1 cellular context compared by ENCODE assay signal in the genomic region with DNA sequence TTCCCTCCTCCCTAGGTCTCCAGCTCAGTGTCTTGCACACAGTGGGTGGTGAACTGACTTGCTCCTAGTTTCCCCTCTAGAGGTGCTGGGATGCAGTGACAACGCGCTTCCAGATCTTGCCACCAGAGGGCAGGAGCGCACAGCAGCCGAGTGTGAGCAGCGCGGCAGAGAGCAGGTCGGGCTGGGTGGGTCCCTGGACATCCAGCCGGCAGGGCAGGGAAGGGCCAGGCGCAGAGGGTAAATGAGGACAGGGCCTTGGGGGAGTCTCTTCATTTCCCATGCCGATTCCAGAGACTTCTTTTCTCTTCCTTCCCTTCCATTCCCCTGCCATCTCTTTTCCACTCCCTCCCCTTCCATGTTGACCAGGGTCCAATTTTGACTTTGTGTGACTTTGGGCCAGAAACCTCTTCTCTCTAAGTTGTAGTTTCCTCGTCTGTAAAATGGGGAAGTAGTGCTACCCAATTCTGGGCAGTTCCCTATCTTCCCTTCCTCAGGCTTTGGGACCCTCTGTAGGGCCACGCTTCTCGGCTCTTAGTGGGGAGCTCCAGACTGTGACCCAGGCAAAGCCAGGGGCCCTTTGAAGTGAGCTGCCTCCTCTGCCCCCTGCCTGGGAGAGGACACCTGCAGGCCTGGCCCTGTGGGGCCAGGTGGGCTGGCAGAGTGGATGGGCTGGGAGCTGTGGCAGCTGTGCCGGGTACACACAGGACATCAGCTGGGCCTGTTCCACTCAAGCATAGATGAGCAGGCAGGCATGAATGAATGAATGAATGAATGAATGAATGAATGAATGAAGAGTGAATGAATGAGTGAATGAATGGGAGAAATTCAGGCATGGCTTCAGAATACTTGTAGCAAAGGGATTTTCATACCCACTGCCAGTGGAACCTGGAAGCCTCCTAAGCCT.
A peak's percentile ranks its signal among the peaks of the same experiment; 100 is the strongest.
TF ChIP-seq lines count a peak whose summit lies in the region.

No MANE protein-coding gene starts in this region.

TF ChIP-seq in HepG2, 621 proteins besides CTCF, POLR2A, EP300 and RAD21 (continued from another document and continues in another):
- TF ChIP-seq, protein P1, sequence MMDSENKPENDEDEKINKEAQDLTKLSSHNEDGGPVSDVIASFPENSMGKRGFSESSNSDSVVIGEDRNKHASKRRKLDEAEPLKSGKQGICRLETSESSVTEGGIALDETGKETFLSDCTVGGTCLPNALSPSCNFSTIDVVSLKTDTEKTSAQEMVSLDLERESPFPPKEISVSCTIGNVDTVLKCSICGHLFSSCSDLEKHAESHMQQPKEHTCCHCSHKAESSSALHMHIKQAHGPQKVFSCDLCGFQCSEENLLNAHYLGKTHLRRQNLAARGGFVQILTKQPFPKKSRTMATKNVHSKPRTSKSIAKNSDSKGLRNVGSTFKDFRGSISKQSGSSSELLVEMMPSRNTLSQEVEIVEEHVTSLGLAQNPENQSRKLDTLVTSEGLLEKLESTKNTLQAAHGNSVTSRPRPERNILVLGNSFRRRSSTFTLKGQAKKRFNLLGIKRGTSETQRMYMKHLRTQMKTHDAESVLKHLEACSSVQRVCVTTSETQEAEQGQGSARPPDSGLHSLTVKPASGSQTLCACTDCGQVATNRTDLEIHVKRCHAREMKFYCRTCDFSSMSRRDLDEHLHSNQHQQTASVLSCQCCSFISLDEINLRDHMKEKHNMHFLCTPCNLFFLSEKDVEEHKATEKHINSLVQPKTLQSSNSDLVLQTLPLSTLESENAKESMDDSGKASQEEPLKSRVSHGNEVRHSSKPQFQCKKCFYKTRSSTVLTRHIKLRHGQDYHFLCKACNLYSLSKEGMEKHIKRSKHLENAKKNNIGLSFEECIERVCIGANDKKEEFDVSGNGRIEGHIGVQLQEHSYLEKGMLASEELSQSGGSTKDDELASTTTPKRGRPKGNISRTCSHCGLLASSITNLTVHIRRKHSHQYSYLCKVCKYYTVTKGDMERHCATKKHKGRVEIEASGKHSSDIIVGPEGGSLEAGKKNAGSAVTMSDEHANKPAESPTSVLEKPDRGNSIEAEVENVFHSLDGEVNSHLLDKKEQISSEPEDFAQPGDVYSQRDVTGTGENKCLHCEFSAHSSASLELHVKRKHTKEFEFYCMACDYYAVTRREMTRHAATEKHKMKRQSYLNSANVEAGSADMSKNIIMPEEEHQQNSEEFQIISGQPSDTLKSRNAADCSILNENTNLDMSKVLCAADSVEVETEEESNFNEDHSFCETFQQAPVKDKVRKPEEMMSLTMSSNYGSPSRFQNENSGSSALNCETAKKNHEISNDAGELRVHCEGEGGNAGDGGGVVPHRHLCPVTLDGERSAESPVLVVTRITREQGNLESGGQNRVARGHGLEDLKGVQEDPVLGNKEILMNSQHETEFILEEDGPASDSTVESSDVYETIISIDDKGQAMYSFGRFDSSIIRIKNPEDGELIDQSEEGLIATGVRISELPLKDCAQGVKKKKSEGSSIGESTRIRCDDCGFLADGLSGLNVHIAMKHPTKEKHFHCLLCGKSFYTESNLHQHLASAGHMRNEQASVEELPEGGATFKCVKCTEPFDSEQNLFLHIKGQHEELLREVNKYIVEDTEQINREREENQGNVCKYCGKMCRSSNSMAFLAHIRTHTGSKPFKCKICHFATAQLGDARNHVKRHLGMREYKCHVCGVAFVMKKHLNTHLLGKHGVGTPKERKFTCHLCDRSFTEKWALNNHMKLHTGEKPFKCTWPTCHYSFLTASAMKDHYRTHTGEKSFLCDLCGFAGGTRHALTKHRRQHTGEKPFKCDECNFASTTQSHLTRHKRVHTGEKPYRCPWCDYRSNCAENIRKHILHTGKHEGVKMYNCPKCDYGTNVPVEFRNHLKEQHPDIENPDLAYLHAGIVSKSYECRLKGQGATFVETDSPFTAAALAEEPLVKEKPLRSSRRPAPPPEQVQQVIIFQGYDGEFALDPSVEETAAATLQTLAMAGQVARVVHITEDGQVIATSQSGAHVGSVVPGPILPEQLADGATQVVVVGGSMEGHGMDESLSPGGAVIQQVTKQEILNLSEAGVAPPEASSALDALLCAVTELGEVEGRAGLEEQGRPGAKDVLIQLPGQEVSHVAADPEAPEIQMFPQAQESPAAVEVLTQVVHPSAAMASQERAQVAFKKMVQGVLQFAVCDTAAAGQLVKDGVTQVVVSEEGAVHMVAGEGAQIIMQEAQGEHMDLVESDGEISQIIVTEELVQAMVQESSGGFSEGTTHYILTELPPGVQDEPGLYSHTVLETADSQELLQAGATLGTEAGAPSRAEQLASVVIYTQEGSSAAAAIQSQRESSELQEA (CRISPR knock-in tag; IDR thresholded peaks at IDR 0.05; ENCODE audit: not compliant biosample characterization) = no peak
- TF ChIP-seq SOX6 (IDR thresholded peaks at IDR 0.05) (no peak), SOX6 (CRISPR knock-in tag; IDR thresholded peaks at IDR 0.05) (peak; percentile 29; the same call in 1 of the 2 replicates), NR3C1 (CRISPR knock-in tag; IDR thresholded peaks at IDR 0.05) (no peak), ZNF567 (CRISPR knock-in tag; IDR thresholded peaks at IDR 0.05; ENCODE audit: borderline replicate concordance) (no peak), ZNF883 (CRISPR knock-in tag; IDR thresholded peaks at IDR 0.05; ENCODE audit: not compliant biosample characterization) (peak; percentile 54), ZNF7 (CRISPR knock-in tag; IDR thresholded peaks at IDR 0.05) (no peak), RXRA (CRISPR knock-in tag; IDR thresholded peaks at IDR 0.05) (peak; percentile 96), ELF1 (CRISPR knock-in tag; IDR thresholded peaks at IDR 0.05) (no peak), ZNF543 (CRISPR knock-in tag; IDR thresholded peaks at IDR 0.05) (0 out of 2 replicates have a peak, but pooled peaks have one; percentile 25), MBD4 (IDR thresholded peaks at IDR 0.05; ENCODE audit: borderline replicate concordance, low read length) (no peak), ZNF761 (CRISPR knock-in tag; conservative IDR thresholded peaks at IDR 0.05) (0 out of 2 replicates have a peak, but pooled peaks have one; percentile 25), TBP (CRISPR knock-in tag; IDR thresholded peaks at IDR 0.05) (no peak), TOE1 (CRISPR knock-in tag; IDR thresholded peaks at IDR 0.05) (peak; percentile 72; the same call in 1 of the 2 replicates), ZNF616 (CRISPR knock-in tag; IDR thresholded peaks at IDR 0.05; ENCODE audit: low read depth) (no peak), HNRNPUL1 (IDR thresholded peaks at IDR 0.05; ENCODE audit: low read depth, low read length) (no peak), BHLHE40 (IDR thresholded peaks at IDR 0.05; ENCODE audit: low read length) (peak; percentile 16; the same call in 1 of the 2 replicates), ZNF792 (CRISPR knock-in tag; IDR thresholded peaks at IDR 0.05) (peak; percentile 85; the same call in 1 of the 2 replicates), FOXA1 (IDR thresholded peaks at IDR 0.05) (no peak), FOXA1 (CRISPR knock-in tag; IDR thresholded peaks at IDR 0.05) (no peak), ZNF44 (CRISPR knock-in tag; IDR thresholded peaks at IDR 0.05) (no peak), ZC3H13 (CRISPR knock-in tag; IDR thresholded peaks at IDR 0.05) (peak; percentile 46; the same call in 1 of the 2 replicates), TEAD3 (CRISPR knock-in tag; optimal IDR thresholded peaks at IDR 0.05; ENCODE audit: borderline replicate concordance) (peak; percentile 82), REXO4 (CRISPR knock-in tag; IDR thresholded peaks at IDR 0.05; ENCODE audit: borderline replicate concordance) (no peak), KLF16 (CRISPR knock-in tag; IDR thresholded peaks at IDR 0.05) (0 out of 4 replicates have a peak, but pooled peaks of 1 of the 2 experiments have one; percentile 43), ISX (CRISPR knock-in tag; conservative IDR thresholded peaks at IDR 0.05) (no peak), PHF5A (CRISPR knock-in tag; IDR thresholded peaks at IDR 0.05; ENCODE audit: low read depth, unreplicated experiment) (peak; percentile 60), ZNF577 (CRISPR knock-in tag; IDR thresholded peaks at IDR 0.05; ENCODE audit: borderline replicate concordance, low read depth) (no peak), NFYC (CRISPR knock-in tag; IDR thresholded peaks at IDR 0.05) (0 out of 2 replicates have a peak, but pooled peaks have one; percentile 17), ZNF737 (CRISPR knock-in tag; IDR thresholded peaks at IDR 0.05; ENCODE audit: borderline replicate concordance) (no peak), ZNF282 (IDR thresholded peaks at IDR 0.05; ENCODE audit: partially characterized antibody) (no peak)
- TF ChIP-seq, protein P2, sequence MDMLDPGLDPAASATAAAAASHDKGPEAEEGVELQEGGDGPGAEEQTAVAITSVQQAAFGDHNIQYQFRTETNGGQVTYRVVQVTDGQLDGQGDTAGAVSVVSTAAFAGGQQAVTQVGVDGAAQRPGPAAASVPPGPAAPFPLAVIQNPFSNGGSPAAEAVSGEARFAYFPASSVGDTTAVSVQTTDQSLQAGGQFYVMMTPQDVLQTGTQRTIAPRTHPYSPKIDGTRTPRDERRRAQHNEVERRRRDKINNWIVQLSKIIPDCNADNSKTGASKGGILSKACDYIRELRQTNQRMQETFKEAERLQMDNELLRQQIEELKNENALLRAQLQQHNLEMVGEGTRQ (IDR thresholded peaks at IDR 0.05; ENCODE audit: low read depth, low read length) = no peak
- TF ChIP-seq, protein P2 (CRISPR knock-in tag; IDR thresholded peaks at IDR 0.05; ENCODE audit: borderline replicate concordance) = no peak
- TF ChIP-seq, protein P3, sequence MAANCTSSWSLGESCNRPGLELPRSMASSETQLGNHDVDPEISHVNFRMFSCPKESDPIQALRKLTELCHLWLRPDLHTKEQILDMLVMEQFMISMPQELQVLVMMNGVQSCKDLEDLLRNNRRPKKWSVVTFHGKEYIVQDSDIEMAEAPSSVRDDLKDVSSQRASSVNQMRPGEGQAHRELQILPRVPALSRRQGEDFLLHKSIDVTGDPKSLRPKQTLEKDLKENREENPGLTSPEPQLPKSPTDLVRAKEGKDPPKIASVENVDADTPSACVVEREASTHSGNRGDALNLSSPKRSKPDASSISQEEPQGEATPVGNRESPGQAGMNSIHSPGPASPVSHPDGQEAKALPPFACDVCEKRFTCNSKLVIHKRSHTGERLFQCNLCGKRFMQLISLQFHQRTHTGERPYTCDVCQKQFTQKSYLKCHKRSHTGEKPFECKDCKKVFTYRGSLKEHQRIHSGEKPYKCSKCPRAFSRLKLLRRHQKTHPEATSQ (CRISPR knock-in tag; IDR thresholded peaks at IDR 0.05; ENCODE audit: borderline replicate concordance) = no peak
- TF ChIP-seq, protein P4, sequence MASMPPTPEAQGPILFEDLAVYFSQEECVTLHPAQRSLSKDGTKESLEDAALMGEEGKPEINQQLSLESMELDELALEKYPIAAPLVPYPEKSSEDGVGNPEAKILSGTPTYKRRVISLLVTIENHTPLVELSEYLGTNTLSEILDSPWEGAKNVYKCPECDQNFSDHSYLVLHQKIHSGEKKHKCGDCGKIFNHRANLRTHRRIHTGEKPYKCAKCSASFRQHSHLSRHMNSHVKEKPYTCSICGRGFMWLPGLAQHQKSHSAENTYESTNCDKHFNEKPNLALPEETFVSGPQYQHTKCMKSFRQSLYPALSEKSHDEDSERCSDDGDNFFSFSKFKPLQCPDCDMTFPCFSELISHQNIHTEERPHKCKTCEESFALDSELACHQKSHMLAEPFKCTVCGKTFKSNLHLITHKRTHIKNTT (CRISPR knock-in tag; IDR thresholded peaks at IDR 0.05) = no peak
- TF ChIP-seq, protein P5, sequence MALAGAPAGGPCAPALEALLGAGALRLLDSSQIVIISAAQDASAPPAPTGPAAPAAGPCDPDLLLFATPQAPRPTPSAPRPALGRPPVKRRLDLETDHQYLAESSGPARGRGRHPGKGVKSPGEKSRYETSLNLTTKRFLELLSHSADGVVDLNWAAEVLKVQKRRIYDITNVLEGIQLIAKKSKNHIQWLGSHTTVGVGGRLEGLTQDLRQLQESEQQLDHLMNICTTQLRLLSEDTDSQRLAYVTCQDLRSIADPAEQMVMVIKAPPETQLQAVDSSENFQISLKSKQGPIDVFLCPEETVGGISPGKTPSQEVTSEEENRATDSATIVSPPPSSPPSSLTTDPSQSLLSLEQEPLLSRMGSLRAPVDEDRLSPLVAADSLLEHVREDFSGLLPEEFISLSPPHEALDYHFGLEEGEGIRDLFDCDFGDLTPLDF (CRISPR knock-in tag; IDR thresholded peaks at IDR 0.05) = no peak
- TF ChIP-seq, protein P6, sequence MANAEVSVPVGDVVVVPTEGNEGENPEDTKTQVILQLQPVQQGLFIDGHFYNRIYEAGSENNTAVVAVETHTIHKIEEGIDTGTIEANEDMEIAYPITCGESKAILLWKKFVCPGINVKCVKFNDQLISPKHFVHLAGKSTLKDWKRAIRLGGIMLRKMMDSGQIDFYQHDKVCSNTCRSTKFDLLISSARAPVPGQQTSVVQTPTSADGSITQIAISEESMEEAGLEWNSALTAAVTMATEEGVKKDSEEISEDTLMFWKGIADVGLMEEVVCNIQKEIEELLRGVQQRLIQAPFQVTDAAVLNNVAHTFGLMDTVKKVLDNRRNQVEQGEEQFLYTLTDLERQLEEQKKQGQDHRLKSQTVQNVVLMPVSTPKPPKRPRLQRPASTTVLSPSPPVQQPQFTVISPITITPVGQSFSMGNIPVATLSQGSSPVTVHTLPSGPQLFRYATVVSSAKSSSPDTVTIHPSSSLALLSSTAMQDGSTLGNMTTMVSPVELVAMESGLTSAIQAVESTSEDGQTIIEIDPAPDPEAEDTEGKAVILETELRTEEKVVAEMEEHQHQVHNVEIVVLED (CRISPR knock-in tag; IDR thresholded peaks at IDR 0.05; ENCODE audit: borderline replicate concordance) = no peak
- TF ChIP-seq, protein P7, sequence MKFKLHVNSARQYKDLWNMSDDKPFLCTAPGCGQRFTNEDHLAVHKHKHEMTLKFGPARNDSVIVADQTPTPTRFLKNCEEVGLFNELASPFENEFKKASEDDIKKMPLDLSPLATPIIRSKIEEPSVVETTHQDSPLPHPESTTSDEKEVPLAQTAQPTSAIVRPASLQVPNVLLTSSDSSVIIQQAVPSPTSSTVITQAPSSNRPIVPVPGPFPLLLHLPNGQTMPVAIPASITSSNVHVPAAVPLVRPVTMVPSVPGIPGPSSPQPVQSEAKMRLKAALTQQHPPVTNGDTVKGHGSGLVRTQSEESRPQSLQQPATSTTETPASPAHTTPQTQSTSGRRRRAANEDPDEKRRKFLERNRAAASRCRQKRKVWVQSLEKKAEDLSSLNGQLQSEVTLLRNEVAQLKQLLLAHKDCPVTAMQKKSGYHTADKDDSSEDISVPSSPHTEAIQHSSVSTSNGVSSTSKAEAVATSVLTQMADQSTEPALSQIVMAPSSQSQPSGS (CRISPR knock-in tag; IDR thresholded peaks at IDR 0.05) = peak; percentile 80
- TF ChIP-seq, protein P8, sequence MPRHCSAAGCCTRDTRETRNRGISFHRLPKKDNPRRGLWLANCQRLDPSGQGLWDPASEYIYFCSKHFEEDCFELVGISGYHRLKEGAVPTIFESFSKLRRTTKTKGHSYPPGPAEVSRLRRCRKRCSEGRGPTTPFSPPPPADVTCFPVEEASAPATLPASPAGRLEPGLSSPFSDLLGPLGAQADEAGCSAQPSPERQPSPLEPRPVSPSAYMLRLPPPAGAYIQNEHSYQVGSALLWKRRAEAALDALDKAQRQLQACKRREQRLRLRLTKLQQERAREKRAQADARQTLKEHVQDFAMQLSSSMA (CRISPR knock-in tag; IDR thresholded peaks at IDR 0.05) = peak; percentile 32; the same call in 1 of the 2 replicates
